Comparison of ENCODE assay signal across 8 cellular contexts in the genomic region with DNA sequence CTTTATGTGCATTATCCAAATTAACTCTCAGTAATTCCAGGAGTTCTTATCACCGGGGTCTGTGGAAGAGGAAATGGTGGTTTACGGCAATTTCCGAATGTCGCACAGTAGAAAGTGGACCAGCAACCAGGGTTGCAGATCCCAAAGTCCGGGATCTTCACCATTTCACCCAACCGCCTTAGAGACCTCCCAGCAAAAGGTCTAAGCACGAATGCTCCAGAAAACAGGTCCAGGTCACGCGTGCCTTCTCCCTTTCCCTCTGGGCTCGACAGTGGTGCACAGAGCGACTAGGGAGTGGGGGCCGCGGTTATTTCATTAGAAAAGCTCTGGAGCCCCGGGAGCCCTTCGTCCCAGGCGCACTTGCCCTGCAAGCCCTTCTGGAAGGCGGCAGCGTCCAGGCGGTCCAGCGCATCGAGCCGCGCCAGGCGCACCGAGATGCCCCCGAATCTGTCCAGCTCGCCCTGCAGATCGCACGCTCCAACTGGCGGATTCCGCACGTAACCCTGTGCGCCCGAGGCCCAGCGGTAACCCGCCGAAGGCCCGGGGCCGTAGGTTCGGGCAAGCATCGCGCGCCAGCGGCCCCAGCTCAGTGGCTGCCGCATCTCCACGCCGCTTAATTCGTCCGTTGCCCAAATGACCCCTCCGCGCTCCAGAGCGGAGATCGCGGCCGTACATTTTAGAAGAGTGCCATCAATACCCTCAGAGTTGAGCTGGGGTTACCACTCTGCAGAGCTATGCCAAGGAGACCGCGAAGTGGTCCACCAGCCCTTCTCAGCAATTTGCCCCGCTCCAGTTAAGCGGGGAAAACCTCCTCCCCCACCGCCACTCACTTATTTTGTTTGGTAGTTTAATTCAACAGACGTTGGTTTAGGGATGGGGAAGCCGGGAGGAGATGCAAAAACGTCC. TPM values are rescaled to one million over a fixed set of nuclear protein-coding genes. Genes with fewer than 3 reads are reported as not detected.
DNase-seq lines count a peak whose midpoint lies in the region; ATAC-seq and TF ChIP-seq lines count a peak whose summit lies in the region.

A gene with protein sequence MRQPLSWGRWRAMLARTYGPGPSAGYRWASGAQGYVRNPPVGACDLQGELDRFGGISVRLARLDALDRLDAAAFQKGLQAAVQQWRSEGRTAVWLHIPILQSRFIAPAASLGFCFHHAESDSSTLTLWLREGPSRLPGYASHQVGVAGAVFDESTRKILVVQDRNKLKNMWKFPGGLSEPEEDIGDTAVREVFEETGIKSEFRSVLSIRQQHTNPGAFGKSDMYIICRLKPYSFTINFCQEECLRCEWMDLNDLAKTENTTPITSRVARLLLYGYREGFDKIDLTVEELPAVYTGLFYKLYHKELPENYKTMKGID (minus strand): TSS at position 627 of the 906 bp plus-strand sequence. CDS start 25 bp downstream, at position 602.

- no peak within 1 kb of the TSS for H2BK15ac ChIP-seq in mesendoderm (replicated peaks; ENCODE audit: low read depth)

- peak within 1 kb of the TSS; percentile 83 for H3K23ac ChIP-seq in mesendoderm (ENCODE audit: low read length)

- H3K27me3 Mint-ChIP-seq in CD14-positive monocyte (ENCODE audit: low read depth in 3 of 3), result peaks cover 0 to 3% (median 0%) of the 10 kb centered on the region in 3 donors
- no peaks in the 10 kb centered on the region for H3K27me3 Mint-ChIP-seq in endodermal cell (ENCODE audit: insufficient read depth)

- H3K27ac Mint-ChIP-seq in CD14-positive monocyte (peak within 1 kb of the TSS; percentile 87 to 94 (median 91)), endodermal cell (peak within 1 kb of the TSS; percentile 94)

- peak within 1 kb of the TSS; percentile 65 for H3K4me2 ChIP-seq in mesendoderm (ENCODE audit: low read length)

- H3K27ac ChIP-seq in endodermal cell (ENCODE audit: low read depth, low read length) (peak within 1 kb of the TSS; percentile 79), mesendoderm (ENCODE audit: low read depth, low read length) (peak within 1 kb of the TSS; percentile 87)

- peak within 1 kb of the TSS; percentile 56 for H3K9ac ChIP-seq in endodermal cell (ENCODE audit: extremely low read depth, low read length, poor library complexity, severe bottlenecking)
- H3K9ac ChIP-seq in mesendoderm (ENCODE audit: low read length), result peak within 1 kb of the TSS; percentile 90

- intact Hi-C loops in CD14-positive monocyte (cut with micrococcal nuclease), result loop anchor here (10.0 kb wide), 2 partner anchors 157 to 187 kb away; a partner anchor contains a TSS

- H4K5ac ChIP-seq in mesendoderm (ENCODE audit: low read length), result no peak within 1 kb of the TSS

- H3K56ac ChIP-seq in mesendoderm (ENCODE audit: low read length), result peak within 1 kb of the TSS; percentile 96

- H4K8ac ChIP-seq in mesendoderm (ENCODE audit: low read depth, low read length), result no peak within 1 kb of the TSS

- H3K9me3 Mint-ChIP-seq in CD14-positive monocyte (no peaks in the 10 kb centered on the region), endodermal cell (no peaks in the 10 kb centered on the region)

- no peak within 1 kb of the TSS for H2AK5ac ChIP-seq in mesendoderm (ENCODE audit: low read length)

- H3K18ac ChIP-seq in mesendoderm (ENCODE audit: low read length), result peak within 1 kb of the TSS; percentile 81

- H3K4ac ChIP-seq in mesendoderm (ENCODE audit: low read depth, low read length), result no peak within 1 kb of the TSS

- ATAC-seq in GM19043 (IDR thresholded peaks at IDR 0.05; ENCODE audit: low read depth, unreplicated experiment) (peak; percentile 67), HG03175 (IDR thresholded peaks at IDR 0.05; ENCODE audit: unreplicated experiment) (peak; percentile 63)

- 0% methylated on average over 23 to 63 of the region's 63 CpGs for WGBS in endodermal cell (ENCODE audit: insufficient coverage in 1 of 2, insufficient read length in 1 of 2), 2 experiments
- no CpG with 5 or more reads among the region's 63 CpGs for WGBS in mesendoderm (ENCODE audit: extremely low coverage, insufficient coverage, low lambda C conversion rate)

- peak within 1 kb of the TSS; percentile 99 for H3K4me3 Mint-ChIP-seq in CD14-positive monocyte
- no peak within 1 kb of the TSS for H3K4me3 Mint-ChIP-seq in endodermal cell

- no peaks in the 10 kb centered on the region for H3K4me1 ChIP-seq in endodermal cell (ENCODE audit: control insufficient read depth, insufficient read depth, low read length)
- H3K4me1 ChIP-seq in mesendoderm (ENCODE audit: control insufficient read depth, low read depth, low read length), result peaks cover 4% of the 10 kb centered on the region

- DNase-seq in CD14-positive monocyte (ENCODE audit: low spot score), result no peak
- peak; percentile 75 for DNase-seq in NCI-H748 (lab: John Stamatoyannopoulos, UW; ENCODE audit: unreplicated experiment)
- DNase-seq in activated CD8-positive, alpha-beta memory T cell treated with anti-CD3 and anti-CD28 coated beads for 24 hours, result peak; percentile 75
- DNase-seq in endodermal cell, result peak; percentile 87
- peak; percentile 84 for DNase-seq in mesendoderm
- DNase-seq in stimulated activated CD8-positive, alpha-beta memory T cell treated with anti-CD3 and anti-CD28 coated beads, Interleukin-4, amount 100 ng/mL, for 24 hours (ENCODE audit: low read depth), result peak; percentile 18

- H3K36me3 ChIP-seq in endodermal cell (ENCODE audit: control insufficient read depth, insufficient read depth, low read length) (no peaks in the 10 kb centered on the region), mesendoderm (ENCODE audit: control insufficient read depth, insufficient read depth, low read length) (no peaks in the 10 kb centered on the region)

- no peaks in the 10 kb centered on the region for H3K9me3 ChIP-seq in endodermal cell (ENCODE audit: control insufficient read depth, low read length)

- no peak within 1 kb of the TSS for H2BK120ac ChIP-seq in mesendoderm (ENCODE audit: low read depth, low read length)

- peak within 1 kb of the TSS; percentile 93 for H3K4me3 ChIP-seq in endodermal cell (ENCODE audit: low read length)
- peak within 1 kb of the TSS; percentile 95 for H3K4me3 ChIP-seq in mesendoderm (ENCODE audit: low read length)

- H3K36me3 Mint-ChIP-seq in CD14-positive monocyte, result no peaks in the 10 kb centered on the region
- H3K36me3 Mint-ChIP-seq in endodermal cell (ENCODE audit: low read depth), result no peaks in the 10 kb centered on the region

- TF ChIP-seq CTCF in CD14-positive monocyte (IDR thresholded peaks at IDR 0.05) (no peak), endodermal cell (conservative IDR thresholded peaks at IDR 0.05) (no peak)

- H3K79me2 ChIP-seq in mesendoderm (ENCODE audit: control insufficient read depth, insufficient read depth, low read length), result peaks cover 24% of the 10 kb centered on the region

- H3K79me1 ChIP-seq in mesendoderm (ENCODE audit: low read length), result peaks cover 9% of the 10 kb centered on the region

- H2BK5ac ChIP-seq in mesendoderm (ENCODE audit: low read length), result peak within 1 kb of the TSS; percentile 39

- H3K4me1 Mint-ChIP-seq in CD14-positive monocyte (peaks cover 13% of the 10 kb centered on the region), endodermal cell (peaks cover 9% of the 10 kb centered on the region)

- H3K27me3 ChIP-seq in endodermal cell (ENCODE audit: control insufficient read depth, insufficient read depth, low read length, poor library complexity, severe bottlenecking), result no peaks in the 10 kb centered on the region
- no peaks in the 10 kb centered on the region for H3K27me3 ChIP-seq in mesendoderm (ENCODE audit: insufficient read depth, low read length, poor library complexity)

RNA-seq across cellular contexts. Expression of the gene that starts here (rescaled TPM):
- polyA plus RNA-seq in CD14-positive monocyte, result 1 to 10 TPM; 1.6 TPM
- total RNA-seq in endodermal cell, result 10 to 100 TPM in 1 of 2 donors, 1 to 10 TPM in 1; 5.8 to 11.6 TPM
- 10.4 TPM for polyA plus RNA-seq in endodermal cell (2013, experiment 1 of 2)
- 10.0 TPM for polyA plus RNA-seq in endodermal cell (2013, experiment 2 of 2)
- polyA plus RNA-seq in mesendoderm (2013, experiment 1 of 2), result 2.1 TPM
- polyA plus RNA-seq in mesendoderm (2013, experiment 2 of 2), result 2.1 TPM
